In genomic region chr6:130019796-130020105, GRCh38 we compare ENCODE assay signal across 8 cellular contexts. TPM values are rescaled to one million over a fixed set of nuclear protein-coding genes. Genes with fewer than 3 reads are reported as not detected.
DNase-seq lines count a peak whose midpoint lies in the region; ATAC-seq and TF ChIP-seq lines count a peak whose summit lies in the region.

No MANE protein-coding gene starts in this region.

- TF ChIP-seq POLR2A in gastrocnemius medialis (IDR thresholded peaks at IDR 0.05), result no peak

- H3K4me3 ChIP-seq in SJSA1 (peak overlapping the region; percentile 89), foreskin fibroblast (ENCODE audit: low read depth in 1 of 2, low read length in 2 of 2) (peak overlapping the region; percentile 76 to 96), gastrocnemius medialis (peak overlapping the region; percentile 79 to 89 (median 84))

- H3K27ac ChIP-seq in SJSA1 (no peak overlapping the region; the same call in 1 of the 2 replicates), gastrocnemius medialis (peak overlapping the region; percentile 71 to 82 (median 76))

- no peaks in the 10 kb centered on the region for H3K9me3 ChIP-seq in SJSA1 (replicated peaks)
- H3K9me3 ChIP-seq in gastrocnemius medialis, result no peaks in the 10 kb centered on the region

- in situ Hi-C loops in gastrocnemius medialis (cut with MboI; ENCODE audit: low sequenced_read_pairs in 4 of 4), result loop anchor here (10.0 kb wide), 3 partner anchors 135 to 425 kb away; no protein-coding TSS in a partner anchor

- H3K36me3 ChIP-seq in SJSA1 (peaks cover 8% of the 10 kb centered on the region; the same call in 1 of the 2 replicates), gastrocnemius medialis (no peaks in the 10 kb centered on the region)

- DNase-seq in GM19238 (ENCODE audit: insufficient read length, low spot score) (peak; percentile 5), SJSA1 (ENCODE audit: low read depth in 1 of 2, low spot score in 2 of 2) (no peak), foreskin fibroblast (no peak), gastrocnemius medialis (no peak), SHP77 treated with DMSO at 0.1 percent for 48 hours (lab: John Stamatoyannopoulos, UW) (no peak), LoVo (ENCODE audit: low spot score) (no peak), C1 segment of cervical spinal cord (lab: John Stamatoyannopoulos, UW) (no peak)

- TF ChIP-seq CTCF in foreskin fibroblast (IDR thresholded peaks at IDR 0.05; ENCODE audit: low read depth, low read length) (no peak), gastrocnemius medialis (IDR thresholded peaks at IDR 0.05 in 4 of 5, conservative IDR thresholded peaks at IDR 0.05 in 1 of 5) (no peak)

- H3K27me3 ChIP-seq in SJSA1 (replicated peaks), result no peaks in the 10 kb centered on the region
- H3K27me3 ChIP-seq in gastrocnemius medialis, result no peaks in the 10 kb centered on the region

- intact Hi-C loops in gastrocnemius medialis (cut with DNase I; ENCODE audit: low total_unique reads), result loop anchor here (2.0 to 10.0 kb wide), 4 partner anchors 82 to 525 kb away; no protein-coding TSS in a partner anchor

- H3K4me1 ChIP-seq in SJSA1 (replicated peaks) (peaks cover 10% of the 10 kb centered on the region), gastrocnemius medialis (peaks cover 0 to 5% of the 10 kb centered on the region in 2 donors)

- peak; percentile 19 to 21 for ATAC-seq in gastrocnemius medialis
- no peak for ATAC-seq in HG03378 (IDR thresholded peaks at IDR 0.05; ENCODE audit: unreplicated experiment)

RNA-seq across cellular contexts. Expression of gene L3MBTL3, which starts 1.4 kb away (rescaled TPM):
- 12.3 and 24.7 TPM in 2 replicates for total RNA-seq in SJSA1 (2014; rRNA removed; shearing (Covaris generic))
- total RNA-seq in gastrocnemius medialis, result 1 to 10 TPM; 2.1 to 6.1 (median 5.9) TPM
